In genomic region chr18:3525870-3526420, GRCh38 we compare ENCODE assay signal across 10 cellular contexts.
DNase-seq lines count a peak whose midpoint lies in the region; ATAC-seq, FAIRE-seq and TF ChIP-seq lines count a peak whose summit lies in the region.
"Had no signal": no experiment of that assay in that cellular context is flagged by ENCODE, and none has a peak within 500 bp of the region (broad histone marks: within the 10 kb centered on the region; RNA-seq: fewer than 3 reads in every experiment).

No MANE protein-coding gene starts in this region.

- H3K36me3 Mint-ChIP-seq in CD8-positive, alpha-beta T cell: no peaks in the 10 kb centered on the region

- H3K27ac ChIP-seq in CD8-positive, alpha-beta T cell (ENCODE audit: low read depth, low read length): no peak overlapping the region
- H3K27ac ChIP-seq in psoas muscle: peak overlapping the region; percentile 74

- in situ Hi-C loops in astrocyte of the spinal cord (cut with HindIII; ENCODE audit: low sequenced_read_pairs): no loop called here

- intact Hi-C loops in CD8-positive, alpha-beta T cell (cut with DNase I, micrococcal nuclease): no loop called here
- intact Hi-C loops in psoas muscle (cut with DNase I) (loop anchor here in 1 of 2 donors (5.0 kb wide), 2 partner anchors 66 to 69 kb away; no protein-coding TSS in a partner anchor), posterior vena cava (cut with DNase I) (no loop called here)

- H3K4me1 Mint-ChIP-seq in CD8-positive, alpha-beta T cell (ENCODE audit: low read depth): peaks cover 17% of the 10 kb centered on the region

- peak overlapping the region; percentile 79 for H3K27ac Mint-ChIP-seq in CD8-positive, alpha-beta T cell

- CTCF ChIA-PET in CD8-positive, alpha-beta T cell (lab: Charles Lee): interaction anchor here (0.7 to 1.6 kb wide), 3 partner anchors 59 to 68 kb away, joined by 3 read pairs; no protein-coding TSS in a partner anchor

- H3K4me3 Mint-ChIP-seq in CD8-positive, alpha-beta T cell: peak overlapping the region; percentile 64

- POLR2A ChIA-PET in CD8-positive, alpha-beta T cell (lab: Charles Lee): interaction anchor here (1.0 to 1.2 kb wide), 2 partner anchors 78 to 278 kb away, joined by 3 to 5 read pairs; partner anchors contain the start of gene MYL12A

- no peaks in the 10 kb centered on the region for H3K36me3 ChIP-seq in CD8-positive, alpha-beta T cell (ENCODE audit: insufficient read depth, low read length)
- H3K36me3 ChIP-seq in psoas muscle (ENCODE audit: insufficient read depth in 1 of 2, low read depth in 1 of 2): no peaks in the 10 kb centered on the region

- H3K4me1 ChIP-seq in CD8-positive, alpha-beta T cell (ENCODE audit: insufficient read depth, low read length): peaks cover 14% of the 10 kb centered on the region
- peaks cover 11% of the 10 kb centered on the region for H3K4me1 ChIP-seq in psoas muscle

- peak overlapping the region; percentile 9 for H3K4me3 ChIP-seq in CD8-positive, alpha-beta T cell (ENCODE audit: low read depth, low read length)
- no peak overlapping the region for H3K4me3 ChIP-seq in astrocyte of the spinal cord (ENCODE audit: low read depth, low read length)
- peak overlapping the region; percentile 17 for H3K4me3 ChIP-seq in psoas muscle

- FAIRE-seq in GM19239 (lab: Jason Lieb, UNC): peak; percentile 76
- FAIRE-seq: frontal cortex had no signal

- peak; percentile 82 for ATAC-seq in CD8-positive, alpha-beta T cell
- peak; percentile 75 for ATAC-seq in HG03432 (IDR thresholded peaks at IDR 0.05; ENCODE audit: unreplicated experiment)
- ATAC-seq in SK-N-SH treated with all-trans-retinoic acid at 6 μM for 48 hours: peak; percentile 29; the same call in 2 of the 3 replicates
- peak; percentile 62 to 78 (median 75) for ATAC-seq in psoas muscle
- ATAC-seq: HCT116 had no signal

- peak; percentile 3 to 55 (median 9) for DNase-seq in CD8-positive, alpha-beta T cell
- DNase-seq in GM19239 (ENCODE audit: insufficient read length, low spot score) (peak; percentile 18), astrocyte of the spinal cord (ENCODE audit: low read depth, low spot score) (peak; percentile 34), psoas muscle (no peak), posterior vena cava (ENCODE audit: low spot score) (no peak), HT-29 (ENCODE audit: low spot score) (no peak)

- TF ChIP-seq CTCF in CD8-positive, alpha-beta T cell (IDR thresholded peaks at IDR 0.05): no peak
- TF ChIP-seq CTCF in astrocyte of the spinal cord (IDR thresholded peaks at IDR 0.05; ENCODE audit: low read depth, low read length) (no peak), psoas muscle (IDR thresholded peaks at IDR 0.05) (no peak)

- H3K9me3 Mint-ChIP-seq in CD8-positive, alpha-beta T cell: peaks cover 5% of the 10 kb centered on the region

- no peaks in the 10 kb centered on the region for H3K9me3 ChIP-seq in CD8-positive, alpha-beta T cell (ENCODE audit: low read length)
- H3K9me3 ChIP-seq in psoas muscle: no peaks in the 10 kb centered on the region

- no peaks in the 10 kb centered on the region for H3K27me3 Mint-ChIP-seq in CD8-positive, alpha-beta T cell (ENCODE audit: low read depth)

- 25 to 33% (median 31%) methylated on average over 10 of the region's 10 CpGs for WGBS in psoas muscle, 3 donors

- no peaks in the 10 kb centered on the region for H3K27me3 ChIP-seq in CD8-positive, alpha-beta T cell (ENCODE audit: insufficient read depth, low read length)
- peaks cover 0 to 2% (median 0%) of the 10 kb centered on the region in 3 donors for H3K27me3 ChIP-seq in psoas muscle (ENCODE audit: insufficient read depth in 3 of 3, low read length in 2 of 3)

TF ChIP-seq in SK-N-SH treated with all-trans-retinoic acid at 6 μM for 48 hours, 23 proteins besides CTCF, POLR2A, EP300 and RAD21:
- no peak for TF ChIP-seq BACH2 (CRISPR knock-in tag; IDR thresholded peaks at IDR 0.05; ENCODE audit: borderline replicate concordance)
- TF ChIP-seq ISL1 (CRISPR knock-in tag; IDR thresholded peaks at IDR 0.05): no peak
- TF ChIP-seq ESRRG (CRISPR knock-in tag; IDR thresholded peaks at IDR 0.05): no peak
- TF ChIP-seq ZNF565 (CRISPR knock-in tag; conservative IDR thresholded peaks at IDR 0.05; ENCODE audit: low read depth): no peak
- no peak for TF ChIP-seq SNAI2 (CRISPR knock-in tag; IDR thresholded peaks at IDR 0.05)
- no peak for TF ChIP-seq ARNTL (CRISPR knock-in tag; IDR thresholded peaks at IDR 0.05; ENCODE audit: borderline replicate concordance, low read depth)
- no peak for TF ChIP-seq PPARA (CRISPR knock-in tag; IDR thresholded peaks at IDR 0.05; ENCODE audit: borderline replicate concordance)
- no peak for TF ChIP-seq PATZ1 (CRISPR knock-in tag; IDR thresholded peaks at IDR 0.05; ENCODE audit: borderline replicate concordance)
- TF ChIP-seq GLIS3 (CRISPR knock-in tag; IDR thresholded peaks at IDR 0.05): no peak
- no peak for TF ChIP-seq POU6F1 (CRISPR knock-in tag; IDR thresholded peaks at IDR 0.05; ENCODE audit: borderline replicate concordance, low read depth)
- TF ChIP-seq ZFP30 (CRISPR knock-in tag; IDR thresholded peaks at IDR 0.05): no peak

Comparison
In these comparisons a context has a peak if more than half of its experiments do, and no peak if none do; other contexts are left out.
1. ATAC-seq: peak in every context shown above with its lines; median percentile 82 in CD8-positive, alpha-beta T cell; 75 in HG03432; 75 in psoas muscle; 29 in SK-N-SH treated with all-trans-retinoic acid at 6 μM for 48 hours.
2. DNase-seq: peak in CD8-positive, alpha-beta T cell (7 of 7), GM19239 (single experiment) and astrocyte of the spinal cord (single experiment); none in psoas muscle (0 of 2), posterior vena cava (single experiment) and HT-29 (single experiment).